In genomic region chr9:27771803-27772545, GRCh38 we compare ENCODE assay signal across 14 cellular contexts.
A peak's percentile ranks its signal among the peaks of the same experiment; 100 is the strongest.
DNase-seq lines count a peak whose midpoint lies in the region; ATAC-seq and TF ChIP-seq lines count a peak whose summit lies in the region.
"Had no signal": no experiment of that assay in that cellular context is flagged by ENCODE, and none has a peak within 500 bp of the region (broad histone marks: within the 10 kb centered on the region; RNA-seq: fewer than 3 reads in every experiment).

No MANE protein-coding gene starts in this region.

- no peak overlapping the region for H3K4me3 ChIP-seq in cardiac fibroblast (replicated peaks in 1 of 2; ENCODE audit: low read depth in 2 of 2, low read length in 2 of 2)
- H3K4me3 ChIP-seq in left lung = no peak overlapping the region

- H3K27me3 ChIP-seq in left lung = no peaks in the 10 kb centered on the region
- H3K27me3 ChIP-seq: BE2C had no signal

- intact Hi-C loops in left lung (cut with DNase I) = no loop called here

- H3K4me3 Mint-ChIP-seq in stimulated activated naive CD8-positive, alpha-beta T cell treated with anti-CD3 and anti-CD28 coated beads, Interleukin-15, amount 100 ng/mL, for 72 hours = no peak overlapping the region
- H3K4me3 Mint-ChIP-seq: central memory CD8-positive, alpha-beta T cell had no signal

- TF ChIP-seq CTCF in cardiac fibroblast (IDR thresholded peaks at IDR 0.05; ENCODE audit: low read depth, low read length) (no peak), left lung (IDR thresholded peaks at IDR 0.05) (no peak)

- DNase-seq in DMS53 treated with DMSO at 0.1 percent for 48 hours (lab: John Stamatoyannopoulos, UW; ENCODE audit: unreplicated experiment) = peak; percentile 65
- DNase-seq in NCI-H2029 treated with DMSO at 0.1 percent for 48 hours (lab: John Stamatoyannopoulos, UW) = peak; percentile 15
- peak; percentile 30 to 86 for DNase-seq in cardiac fibroblast (ENCODE audit: low read depth in 2 of 2)
- no peak for DNase-seq in left lung
- no peak for DNase-seq in SIG-M5 treated with dmso at 0.1 percent for 504 hours (lab: John Stamatoyannopoulos, UW; ENCODE audit: unreplicated experiment)
- DNase-seq in stimulated activated naive CD8-positive, alpha-beta T cell treated with anti-CD3 and anti-CD28 coated beads, Interleukin-15, amount 100 ng/mL, for 72 hours = no peak
- no peak for DNase-seq in Ammon's horn (ENCODE audit: low spot score)
- DNase-seq: BE2C, IMR-90, NCI-H226 had no signal

- no peak overlapping the region for H3K27ac ChIP-seq in left lung

- ATAC-seq in left lung (peak; percentile 78), HG03159 (IDR thresholded peaks at IDR 0.05; ENCODE audit: unreplicated experiment) (no peak)
- no peak for ATAC-seq in stimulated activated naive CD8-positive, alpha-beta T cell treated with anti-CD3 and anti-CD28 coated beads, Interleukin-15, amount 100 ng/mL, for 72 hours
- ATAC-seq: SK-N-SH treated with all-trans-retinoic acid at 6 μM for 48 hours had no signal

- peaks cover 8% of the 10 kb centered on the region for H3K27me3 Mint-ChIP-seq in stimulated activated naive CD8-positive, alpha-beta T cell treated with anti-CD3 and anti-CD28 coated beads, Interleukin-15, amount 100 ng/mL, for 72 hours
- H3K27me3 Mint-ChIP-seq: central memory CD8-positive, alpha-beta T cell had no signal

- peaks cover 5 to 6% of the 10 kb centered on the region in 2 donors for H3K9me3 Mint-ChIP-seq in stimulated activated naive CD8-positive, alpha-beta T cell treated with anti-CD3 and anti-CD28 coated beads, Interleukin-15, amount 100 ng/mL, for 72 hours
- H3K9me3 Mint-ChIP-seq: central memory CD8-positive, alpha-beta T cell had no signal

- no peak overlapping the region for H3K27ac Mint-ChIP-seq in stimulated activated naive CD8-positive, alpha-beta T cell treated with anti-CD3 and anti-CD28 coated beads, Interleukin-15, amount 100 ng/mL, for 72 hours
- H3K27ac Mint-ChIP-seq: activated T-helper 2 cell treated with anti-CD3 and anti-CD28 coated beads, Interferon-gamma antibody, Interleukin-2, Interleukin-4, amounts not matched to agents 10 μg/mL and 5 μg/mL and 100 μg/mL, durations not matched to agents 14 hours and 24 hours and 36 hours had no signal

- H3K4me1 Mint-ChIP-seq in stimulated activated naive CD8-positive, alpha-beta T cell treated with anti-CD3 and anti-CD28 coated beads, Interleukin-15, amount 100 ng/mL, for 72 hours = no peaks in the 10 kb centered on the region
- H3K4me1 Mint-ChIP-seq: central memory CD8-positive, alpha-beta T cell had no signal

- H3K4me1 ChIP-seq in left lung = no peaks in the 10 kb centered on the region
- H3K4me1 ChIP-seq: BE2C had no signal

- H3K9me3 ChIP-seq in left lung = no peaks in the 10 kb centered on the region
- H3K9me3 ChIP-seq: BE2C had no signal

- no peaks in the 10 kb centered on the region for H3K36me3 ChIP-seq in left lung
- H3K36me3 ChIP-seq: BE2C had no signal

Comparison
In these comparisons a context has a peak if more than half of its experiments do, and no peak if none do; other contexts are left out.
1. DNase-seq: peak in DMS53 treated with DMSO at 0.1 percent for 48 hours (single experiment), NCI-H2029 treated with DMSO at 0.1 percent for 48 hours (single experiment) and cardiac fibroblast (2 of 2); none in left lung (0 of 2), SIG-M5 treated with dmso at 0.1 percent for 504 hours (single experiment), stimulated activated naive CD8-positive, alpha-beta T cell treated with anti-CD3 and anti-CD28 coated beads, Interleukin-15, amount 100 ng/mL, for 72 hours (0 of 2) and Ammon's horn (single experiment).